8 cellular contexts compared by ENCODE assay signal in the genomic region with DNA sequence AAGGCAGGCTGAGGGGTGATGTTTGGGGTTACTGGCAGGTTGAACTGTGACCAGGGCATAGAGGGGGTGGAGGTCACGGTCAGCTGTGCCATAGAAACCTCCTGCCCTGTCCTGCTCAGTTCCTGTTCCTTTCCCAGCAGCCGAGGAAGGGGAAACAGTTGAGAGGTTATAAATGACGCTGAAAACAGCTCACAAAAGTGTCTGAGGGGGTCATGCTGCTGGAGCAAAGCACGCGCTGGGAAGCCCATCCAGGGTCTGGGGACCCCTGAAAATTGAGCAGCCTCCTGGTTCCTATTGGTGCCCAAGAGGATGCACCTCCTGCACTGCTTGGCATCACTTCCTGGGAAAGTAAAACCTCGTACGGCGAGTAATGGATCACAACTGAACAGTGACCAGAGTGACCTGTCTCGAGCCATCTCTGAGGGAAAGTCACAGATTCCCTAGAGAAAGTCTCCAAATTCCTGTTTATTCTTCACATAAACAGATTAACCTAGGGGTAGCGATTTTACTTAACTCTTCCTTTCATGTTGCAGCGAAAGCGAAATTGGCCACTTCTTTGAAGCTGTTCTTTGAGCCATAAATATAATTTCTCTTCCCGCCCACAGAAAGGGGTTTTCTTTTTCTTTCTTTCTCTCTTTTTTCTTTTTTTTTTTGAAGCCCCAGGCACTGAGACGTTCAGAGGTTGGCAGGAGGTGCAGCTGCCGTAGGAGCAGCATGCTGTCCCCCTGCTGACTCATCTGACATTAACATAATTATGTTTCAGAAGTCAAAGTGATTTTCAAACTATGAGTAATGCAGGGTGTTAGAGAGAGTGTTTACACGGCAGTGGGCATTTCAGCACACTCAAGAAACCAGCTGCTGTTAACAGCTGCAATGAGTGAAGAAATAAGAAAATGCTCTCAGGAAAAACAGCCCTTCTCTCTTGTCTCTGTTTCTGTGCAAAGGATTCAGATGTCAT. TPM values are rescaled to one million over a fixed set of nuclear protein-coding genes. Genes with fewer than 3 reads are reported as not detected.
A peak's percentile ranks its signal among the peaks of the same experiment; 100 is the strongest.
DNase-seq lines count a peak whose midpoint lies in the region; ATAC-seq lines count a peak whose summit lies in the region.

No MANE protein-coding gene starts in this region.

- 59 to 60% methylated on average over 16 of the region's 16 CpGs for WGBS in ectodermal cell, 2 experiments

- ATAC-seq in GM18861 (IDR thresholded peaks at IDR 0.05; ENCODE audit: unreplicated experiment) (peak; percentile 99), HG03060 (IDR thresholded peaks at IDR 0.05; ENCODE audit: low read depth, unreplicated experiment) (peak; percentile 98)
- ATAC-seq in stimulated activated effector memory CD8-positive, alpha-beta T cell treated with anti-CD3 and anti-CD28 coated beads, Interleukin-12 subunit alpha, Interleukin-12 subunit beta, amount 100 ng/mL, for 72 hours: peak; percentile 100

- H3K9me3 ChIP-seq in ectodermal cell (ENCODE audit: control insufficient read depth, low read length): no peaks in the 10 kb centered on the region
- H3K9me3 ChIP-seq in muscle layer of colon (ENCODE audit: low read length): no peaks in the 10 kb centered on the region

- H3K36me3 ChIP-seq in ectodermal cell (ENCODE audit: control insufficient read depth, insufficient read depth, low read length) (no peaks in the 10 kb centered on the region), muscle layer of colon (ENCODE audit: insufficient read depth, low read length) (no peaks in the 10 kb centered on the region)

- H3K9me3 Mint-ChIP-seq in stimulated activated effector memory CD8-positive, alpha-beta T cell treated with anti-CD3 and anti-CD28 coated beads, Interleukin-12 subunit alpha, Interleukin-12 subunit beta, amount 100 ng/mL, for 72 hours: no peaks in the 10 kb centered on the region

- H3K27ac ChIP-seq in ectodermal cell (ENCODE audit: insufficient read depth, low read depth, low read length, poor library complexity, severe bottlenecking) (peak overlapping the region; percentile 74), muscle layer of colon (ENCODE audit: low read depth, low read length) (peak overlapping the region; percentile 35)

- DNase-seq in AG08395 (ENCODE audit: low spot score): peak; percentile 62
- peak; percentile 96 for DNase-seq in NCI-H2171 treated with DMSO at 0.1 percent for 48 hours (lab: John Stamatoyannopoulos, UW)
- DNase-seq in activated CD4-positive, alpha-beta T cell treated with anti-CD3 and anti-CD28 coated beads for 4 hours: peak; percentile 64 to 70
- DNase-seq in stimulated activated effector memory CD8-positive, alpha-beta T cell treated with anti-CD3 and anti-CD28 coated beads, Interleukin-12 subunit alpha, Interleukin-12 subunit beta, amount 100 ng/mL, for 72 hours (ENCODE audit: low spot score in 2 of 2): peak; percentile 19 to 69

- peak overlapping the region; percentile 65 for H3K27ac Mint-ChIP-seq in stimulated activated effector memory CD8-positive, alpha-beta T cell treated with anti-CD3 and anti-CD28 coated beads, Interleukin-12 subunit alpha, Interleukin-12 subunit beta, amount 100 ng/mL, for 72 hours

- H3K4me3 Mint-ChIP-seq in stimulated activated effector memory CD8-positive, alpha-beta T cell treated with anti-CD3 and anti-CD28 coated beads, Interleukin-12 subunit alpha, Interleukin-12 subunit beta, amount 100 ng/mL, for 72 hours: peak overlapping the region; percentile 70

- peak overlapping the region; percentile 60 for H3K9ac ChIP-seq in muscle layer of colon (ENCODE audit: low read length)

- peaks cover 30% of the 10 kb centered on the region for H3K4me1 Mint-ChIP-seq in stimulated activated effector memory CD8-positive, alpha-beta T cell treated with anti-CD3 and anti-CD28 coated beads, Interleukin-12 subunit alpha, Interleukin-12 subunit beta, amount 100 ng/mL, for 72 hours

- H3K36me3 Mint-ChIP-seq in stimulated activated effector memory CD8-positive, alpha-beta T cell treated with anti-CD3 and anti-CD28 coated beads, Interleukin-12 subunit alpha, Interleukin-12 subunit beta, amount 100 ng/mL, for 72 hours: peaks cover 12% of the 10 kb centered on the region

- H3K4me1 ChIP-seq in ectodermal cell (ENCODE audit: control insufficient read depth, insufficient read depth, low read length): peaks cover 13% of the 10 kb centered on the region
- peaks cover 16% of the 10 kb centered on the region for H3K4me1 ChIP-seq in muscle layer of colon (ENCODE audit: insufficient read depth, low read length)

- H3K4me3 ChIP-seq in ectodermal cell (ENCODE audit: insufficient read depth, low read depth, low read length): no peak overlapping the region
- peak overlapping the region; percentile 60 to 63 for H3K4me3 ChIP-seq in muscle layer of colon (ENCODE audit: low read depth in 1 of 2, low read length in 2 of 2)

- H3K27me3 ChIP-seq in ectodermal cell (ENCODE audit: control insufficient read depth, insufficient read depth, low read length, poor library complexity, severe bottlenecking) (no peaks in the 10 kb centered on the region), muscle layer of colon (ENCODE audit: control insufficient read depth in 1 of 2, insufficient read depth in 2 of 2, low read length in 2 of 2) (no peaks in the 10 kb centered on the region)

RNA-seq across cellular contexts. Expression of gene ATF3, which starts 41.8 kb away (rescaled TPM):
- 37.0 TPM for polyA plus RNA-seq in ectodermal cell (2013, experiment 1 of 4)
- 42.6 TPM for polyA plus RNA-seq in ectodermal cell (2013, experiment 2 of 4)
- polyA plus RNA-seq in ectodermal cell (2013, experiment 3 of 4): 26.2 TPM
- polyA plus RNA-seq in ectodermal cell (2013, experiment 4 of 4): 36.8 TPM

Comparison
In these comparisons a context has a peak if more than half of its experiments do, and no peak if none do; other contexts are left out.
1. DNase-seq: peak in every context shown above with its lines; median percentile 96 in NCI-H2171 treated with DMSO at 0.1 percent for 48 hours; 67 in activated CD4-positive, alpha-beta T cell treated with anti-CD3 and anti-CD28 coated beads for 4 hours; 62 in AG08395; 44 in stimulated activated effector memory CD8-positive, alpha-beta T cell treated with anti-CD3 and anti-CD28 coated beads, Interleukin-12 subunit alpha, Interleukin-12 subunit beta, amount 100 ng/mL, for 72 hours.